Comparison of ENCODE assay signal across 1 cellular context in genomic region chrX:35919536-35920309, GRCh38.
TF ChIP-seq lines count a peak whose summit lies in the region.

A gene with protein sequence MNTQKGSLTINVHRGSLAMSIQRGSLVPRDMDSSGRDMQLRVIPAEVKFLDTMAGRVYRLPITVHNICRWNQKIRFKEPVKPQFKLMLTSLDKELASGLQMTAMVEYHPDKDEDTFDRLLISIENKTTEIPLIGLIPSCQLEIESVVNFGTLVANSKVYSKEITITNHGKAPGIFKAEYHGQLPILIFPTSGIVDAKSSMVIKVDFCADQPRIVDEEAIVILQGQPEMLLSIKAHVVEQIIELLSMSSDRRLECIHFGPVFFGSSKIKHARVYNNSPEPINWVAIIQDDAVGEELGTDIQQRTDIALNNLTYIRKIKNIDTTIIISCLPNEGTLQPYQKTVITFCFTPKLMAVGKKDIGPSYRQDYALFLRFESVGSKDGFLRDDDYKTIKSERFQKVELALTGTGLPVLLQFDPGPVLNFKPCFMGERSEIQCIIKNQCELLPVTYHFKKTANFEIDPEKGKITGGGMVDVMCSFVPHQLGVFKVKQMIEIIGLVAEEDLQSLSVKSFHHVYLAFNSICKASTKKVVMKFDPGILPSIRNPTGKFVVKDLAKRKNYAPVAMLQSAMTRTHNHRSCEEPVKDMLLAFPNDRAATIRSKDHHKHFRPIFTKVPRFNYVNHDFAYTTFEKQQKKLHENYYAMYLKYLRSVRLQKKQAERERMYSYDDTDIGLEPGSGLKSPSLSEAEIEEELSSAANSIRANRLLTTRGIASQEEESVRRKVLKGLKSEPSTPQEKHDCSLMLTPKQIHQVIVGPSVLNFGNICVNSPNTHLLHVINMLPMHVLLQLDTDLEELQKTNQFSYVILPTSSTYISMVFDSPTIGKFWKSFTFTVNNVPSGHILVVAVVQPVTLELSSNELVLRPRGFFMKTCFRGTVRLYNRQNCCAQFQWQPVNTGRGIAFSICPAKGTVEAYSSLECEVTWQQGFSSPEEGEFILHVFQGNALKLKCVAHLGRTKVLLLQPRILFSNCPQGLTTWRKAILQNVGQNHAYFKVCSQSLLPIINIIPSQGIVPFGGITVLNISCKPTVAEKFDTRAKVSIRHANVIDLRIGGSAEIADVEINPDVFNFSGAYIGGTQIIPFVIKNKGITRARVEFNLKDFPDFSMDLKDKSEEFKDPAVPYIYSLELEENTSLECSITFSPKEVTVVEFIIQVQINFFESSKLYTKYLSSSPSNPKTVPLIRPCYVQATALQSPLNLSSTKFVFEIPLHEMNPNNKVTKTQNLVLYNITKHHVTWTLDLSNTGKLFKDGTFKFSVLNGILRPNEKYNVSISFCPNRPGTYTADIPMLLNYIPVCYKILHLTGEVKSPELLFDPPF (N-terminal part only) (plus strand): TSS chrX:35919734. CDS start chrX:35919800, 66 bp downstream.

TF ChIP-seq in SK-N-SH, 30 proteins besides CTCF, POLR2A, EP300 and RAD21 (continued from another document):
- TF ChIP-seq, protein P1, sequence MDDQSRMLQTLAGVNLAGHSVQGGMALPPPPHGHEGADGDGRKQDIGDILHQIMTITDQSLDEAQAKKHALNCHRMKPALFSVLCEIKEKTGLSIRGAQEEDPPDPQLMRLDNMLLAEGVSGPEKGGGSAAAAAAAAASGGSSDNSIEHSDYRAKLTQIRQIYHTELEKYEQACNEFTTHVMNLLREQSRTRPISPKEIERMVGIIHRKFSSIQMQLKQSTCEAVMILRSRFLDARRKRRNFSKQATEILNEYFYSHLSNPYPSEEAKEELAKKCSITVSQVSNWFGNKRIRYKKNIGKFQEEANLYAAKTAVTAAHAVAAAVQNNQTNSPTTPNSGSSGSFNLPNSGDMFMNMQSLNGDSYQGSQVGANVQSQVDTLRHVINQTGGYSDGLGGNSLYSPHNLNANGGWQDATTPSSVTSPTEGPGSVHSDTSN (IDR thresholded peaks at IDR 0.05) = no peak
- TF ChIP-seq, protein P2, sequence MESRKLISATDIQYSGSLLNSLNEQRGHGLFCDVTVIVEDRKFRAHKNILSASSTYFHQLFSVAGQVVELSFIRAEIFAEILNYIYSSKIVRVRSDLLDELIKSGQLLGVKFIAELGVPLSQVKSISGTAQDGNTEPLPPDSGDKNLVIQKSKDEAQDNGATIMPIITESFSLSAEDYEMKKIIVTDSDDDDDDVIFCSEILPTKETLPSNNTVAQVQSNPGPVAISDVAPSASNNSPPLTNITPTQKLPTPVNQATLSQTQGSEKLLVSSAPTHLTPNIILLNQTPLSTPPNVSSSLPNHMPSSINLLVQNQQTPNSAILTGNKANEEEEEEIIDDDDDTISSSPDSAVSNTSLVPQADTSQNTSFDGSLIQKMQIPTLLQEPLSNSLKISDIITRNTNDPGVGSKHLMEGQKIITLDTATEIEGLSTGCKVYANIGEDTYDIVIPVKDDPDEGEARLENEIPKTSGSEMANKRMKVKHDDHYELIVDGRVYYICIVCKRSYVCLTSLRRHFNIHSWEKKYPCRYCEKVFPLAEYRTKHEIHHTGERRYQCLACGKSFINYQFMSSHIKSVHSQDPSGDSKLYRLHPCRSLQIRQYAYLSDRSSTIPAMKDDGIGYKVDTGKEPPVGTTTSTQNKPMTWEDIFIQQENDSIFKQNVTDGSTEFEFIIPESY (IDR thresholded peaks at IDR 0.05; ENCODE audit: borderline replicate concordance, low read depth) = no peak
